In genomic region chr2:206158563-206159345, GRCh38 we compare ENCODE assay signal across 8 cellular contexts. TPM values are rescaled to one million over a fixed set of nuclear protein-coding genes. Genes with fewer than 3 reads are reported as not detected.
DNase-seq lines count a peak whose midpoint lies in the region; ATAC-seq and TF ChIP-seq lines count a peak whose summit lies in the region.

No MANE protein-coding gene starts in this region.

- H3K36me3 Mint-ChIP-seq in CD4-positive, alpha-beta T cell (ENCODE audit: low read depth): peaks cover 72% of the 10 kb centered on the region
- peaks cover 69% of the 10 kb centered on the region for H3K36me3 Mint-ChIP-seq in activated T-helper 2 cell treated with anti-CD3 and anti-CD28 coated beads, Interferon-gamma antibody, Interleukin-2, Interleukin-4, amounts not matched to agents 10 μg/mL and 5 μg/mL and 100 μg/mL, durations not matched to agents 14 hours and 24 hours and 36 hours (ENCODE audit: low read depth)

- no peaks in the 10 kb centered on the region for H3K27me3 ChIP-seq in CD4-positive, alpha-beta T cell (ENCODE audit: control insufficient read depth, insufficient read depth, low read length)
- H3K27me3 ChIP-seq in right cardiac atrium (ENCODE audit: control insufficient read depth, insufficient read depth) (no peaks in the 10 kb centered on the region), sigmoid colon (no peaks in the 10 kb centered on the region)

- POLR2A ChIA-PET in CD4-positive, alpha-beta T cell (lab: Charles Lee): interaction anchor here (1.0 to 2.3 kb wide), 7 partner anchors 71 to 1466 kb away, joined by 5 to 34 read pairs (median 6); partner anchors contain the start of genes CREB1, FASTKD2, INO80D and MDH1B

- TF ChIP-seq CTCF in CD4-positive, alpha-beta T cell (IDR thresholded peaks at IDR 0.05): no peak
- TF ChIP-seq CTCF in sigmoid colon (IDR thresholded peaks at IDR 0.05): no peak

- H3K9me3 ChIP-seq in CD4-positive, alpha-beta T cell (ENCODE audit: control insufficient read depth, low read length): no peaks in the 10 kb centered on the region
- no peaks in the 10 kb centered on the region for H3K9me3 ChIP-seq in right cardiac atrium (ENCODE audit: control insufficient read depth, low read length)
- no peaks in the 10 kb centered on the region for H3K9me3 ChIP-seq in sigmoid colon

- H3K4me3 Mint-ChIP-seq in CD4-positive, alpha-beta T cell: peak overlapping the region; percentile 99
- peak overlapping the region; percentile 98 for H3K4me3 Mint-ChIP-seq in activated T-helper 2 cell treated with anti-CD3 and anti-CD28 coated beads, Interferon-gamma antibody, Interleukin-2, Interleukin-4, amounts not matched to agents 10 μg/mL and 5 μg/mL and 100 μg/mL, durations not matched to agents 14 hours and 24 hours and 36 hours (ENCODE audit: low read depth)

- peaks cover 74% of the 10 kb centered on the region for H3K4me1 Mint-ChIP-seq in CD4-positive, alpha-beta T cell (ENCODE audit: low read depth)
- peaks cover 36% of the 10 kb centered on the region for H3K4me1 Mint-ChIP-seq in activated T-helper 2 cell treated with anti-CD3 and anti-CD28 coated beads, Interferon-gamma antibody, Interleukin-2, Interleukin-4, amounts not matched to agents 10 μg/mL and 5 μg/mL and 100 μg/mL, durations not matched to agents 14 hours and 24 hours and 36 hours (ENCODE audit: low read depth)

- no peaks in the 10 kb centered on the region for H3K27me3 Mint-ChIP-seq in CD4-positive, alpha-beta T cell
- H3K27me3 Mint-ChIP-seq in activated T-helper 2 cell treated with anti-CD3 and anti-CD28 coated beads, Interferon-gamma antibody, Interleukin-2, Interleukin-4, amounts not matched to agents 10 μg/mL and 5 μg/mL and 100 μg/mL, durations not matched to agents 14 hours and 24 hours and 36 hours (ENCODE audit: low read depth): no peaks in the 10 kb centered on the region

- H3K4me1 ChIP-seq in right cardiac atrium (ENCODE audit: control insufficient read depth, insufficient read depth, low read length) (peaks cover 2% of the 10 kb centered on the region), sigmoid colon (peaks cover 0 to 45% (median 40%) of the 10 kb centered on the region in 4 donors)

- H3K9me3 Mint-ChIP-seq in CD4-positive, alpha-beta T cell: no peaks in the 10 kb centered on the region
- no peaks in the 10 kb centered on the region for H3K9me3 Mint-ChIP-seq in activated T-helper 2 cell treated with anti-CD3 and anti-CD28 coated beads, Interferon-gamma antibody, Interleukin-2, Interleukin-4, amounts not matched to agents 10 μg/mL and 5 μg/mL and 100 μg/mL, durations not matched to agents 14 hours and 24 hours and 36 hours

- H3K27ac ChIP-seq in CD4-positive, alpha-beta T cell (ENCODE audit: low read depth, low read length): peak overlapping the region; percentile 85
- H3K27ac ChIP-seq in right cardiac atrium (ENCODE audit: low read length) (peak overlapping the region; percentile 93), sigmoid colon (peak overlapping the region; percentile 90 to 97 (median 96))

- DNase-seq in CD4-positive, alpha-beta T cell: no peak
- DNase-seq in activated T-helper 2 cell treated with anti-CD3 and anti-CD28 coated beads, Interferon-gamma antibody, Interleukin-2, Interleukin-4, amounts not matched to agents 10 μg/mL and 5 μg/mL and 100 μg/mL, durations not matched to agents 14 hours and 24 hours and 36 hours (ENCODE audit: low spot score): no peak
- no peak for DNase-seq in right cardiac atrium
- no peak for DNase-seq in sigmoid colon
- no peak for DNase-seq in activated CD4-positive, CD25-positive, alpha-beta regulatory T cell treated with anti-CD3 and anti-CD28 coated beads, Interleukin-2, amount 50 U/mL, for 72 hours
- DNase-seq in NCI-H1436 treated with DMSO at 0.1 percent for 48 hours (lab: John Stamatoyannopoulos, UW): no peak

- intact Hi-C loops in CD4-positive, alpha-beta T cell (cut with DNase I, micrococcal nuclease): loop anchor here (1.0 to 10.0 kb wide), 3 partner anchors 70 to 116 kb away; partner anchors contain the start of genes INO80D (in 1 of the 2) and ZDBF2 (in 1 of the 2)
- intact Hi-C loops in activated T-helper 2 cell treated with anti-CD3 and anti-CD28 coated beads, Interferon-gamma antibody, Interleukin-2, Interleukin-4, amounts not matched to agents 10 μg/mL and 5 μg/mL and 100 μg/mL, durations not matched to agents 14 hours and 24 hours and 36 hours (cut with micrococcal nuclease): loop anchor here (1.0 to 10.0 kb wide), 4 partner anchors 72 to 1366 kb away; partner anchors contain the start of genes CREB1, INO80D and ZDBF2
- intact Hi-C loops in right cardiac atrium (cut with DNase I): no loop called here
- intact Hi-C loops in sigmoid colon (cut with DNase I): loop anchor here (5.0 kb wide), 1 partner anchor 71 kb away; the partner anchor contains the start of gene INO80D

- ATAC-seq in CD4-positive, alpha-beta T cell (ENCODE audit: poor library complexity): peak; percentile 4
- ATAC-seq in GM19397 (IDR thresholded peaks at IDR 0.05; ENCODE audit: unreplicated experiment) (peak; percentile 26), HG03460 (IDR thresholded peaks at IDR 0.05; ENCODE audit: unreplicated experiment) (peak; percentile 14), right cardiac atrium (peak; percentile 19 to 33)

- CTCF ChIA-PET in CD4-positive, alpha-beta T cell (lab: Charles Lee): interaction anchor here (2.0 kb wide), 1 partner anchor 72 kb away, joined by 13 read pairs; the partner anchor contains the start of gene INO80D

- no peak for TF ChIP-seq EP300 in sigmoid colon (IDR thresholded peaks at IDR 0.05)

- H3K36me3 ChIP-seq in sigmoid colon: peaks cover 0 to 32% (median 21%) of the 10 kb centered on the region in 4 donors

- under 1% methylated on average over 33 of the region's 33 CpGs for WGBS in right cardiac atrium
- WGBS in sigmoid colon, 2 donors: 1% methylated on average over 33 of the region's 33 CpGs

- H3K4me3 ChIP-seq in right cardiac atrium (ENCODE audit: low read length) (peak overlapping the region; percentile 95), sigmoid colon (peak overlapping the region; percentile 75 to 94 (median 92))

- no peak for TF ChIP-seq POLR2A in sigmoid colon (IDR thresholded peaks at IDR 0.05)

- peak overlapping the region; percentile 97 for H3K27ac Mint-ChIP-seq in CD4-positive, alpha-beta T cell
- peak overlapping the region; percentile 98 for H3K27ac Mint-ChIP-seq in activated T-helper 2 cell treated with anti-CD3 and anti-CD28 coated beads, Interferon-gamma antibody, Interleukin-2, Interleukin-4, amounts not matched to agents 10 μg/mL and 5 μg/mL and 100 μg/mL, durations not matched to agents 14 hours and 24 hours and 36 hours

RNA-seq across cellular contexts. Expression of gene NDUFS1, which starts 0.5 kb away (rescaled TPM):
- total RNA-seq in CD4-positive, alpha-beta T cell: 10 to 100 TPM; 33.4 to 34.3 TPM
- total RNA-seq in activated T-helper 2 cell treated with anti-CD3 and anti-CD28 coated beads, Interferon-gamma antibody, Interleukin-2, Interleukin-4, amounts not matched to agents 10 μg/mL and 5 μg/mL and 100 μg/mL, durations not matched to agents 14 hours and 24 hours and 36 hours: 80.7 and 84.3 TPM in 2 replicates
- total RNA-seq in right cardiac atrium (100 to 1,000 TPM; 250 to 299 (median 253) TPM), sigmoid colon (100 to 1,000 TPM in 2 of 4 donors, 10 to 100 TPM in 2; 69.5 to 109 (median 97.1) TPM)
- polyA plus RNA-seq in right cardiac atrium (132 TPM), sigmoid colon (10 to 100 TPM; 46.6 to 66.6 (median 48.6) TPM)

RNA-seq across cellular contexts. Expression of gene EEF1B2, which starts 0.9 kb away (rescaled TPM):
- total RNA-seq in CD4-positive, alpha-beta T cell: 1,000 to 10,000 TPM; 1,109 to 1,132 TPM
- 719 and 724 TPM in 2 replicates for total RNA-seq in activated T-helper 2 cell treated with anti-CD3 and anti-CD28 coated beads, Interferon-gamma antibody, Interleukin-2, Interleukin-4, amounts not matched to agents 10 μg/mL and 5 μg/mL and 100 μg/mL, durations not matched to agents 14 hours and 24 hours and 36 hours
- total RNA-seq in right cardiac atrium (100 to 1,000 TPM; 258 to 346 (median 302) TPM), sigmoid colon (100 to 1,000 TPM; 227 to 680 (median 448) TPM)
- polyA plus RNA-seq in right cardiac atrium (283 TPM), sigmoid colon (1,000 to 10,000 TPM in 1 of 3 donors, 100 to 1,000 TPM in 2; 646 to 1,024 (median 948) TPM)

Comparison
In these comparisons a context has a peak if more than half of its experiments do, and no peak if none do; other contexts are left out.
1. intact Hi-C loops: an anchor here in CD4-positive, alpha-beta T cell (1.0 to 10.0 kb wide), activated T-helper 2 cell treated with anti-CD3 and anti-CD28 coated beads, Interferon-gamma antibody, Interleukin-2, Interleukin-4, amounts not matched to agents 10 μg/mL and 5 μg/mL and 100 μg/mL, durations not matched to agents 14 hours and 24 hours and 36 hours (1.0 to 10.0 kb wide) and sigmoid colon (5.0 kb wide); none called in right cardiac atrium.